In genomic region chr6:11198663-11199603, GRCh38 we compare ENCODE assay signal across 9 cellular contexts. TPM values are rescaled to one million over a fixed set of nuclear protein-coding genes. Genes with fewer than 3 reads are reported as not detected.
DNase-seq lines count a peak whose midpoint lies in the region; ATAC-seq and TF ChIP-seq lines count a peak whose summit lies in the region.
"Had no signal": no experiment of that assay in that cellular context is flagged by ENCODE, and none has a peak within 500 bp of the region (broad histone marks: within the 10 kb centered on the region; RNA-seq: fewer than 3 reads in every experiment).

No MANE protein-coding gene starts in this region.

- no peaks in the 10 kb centered on the region for H3K9me3 Mint-ChIP-seq in activated naive CD8-positive, alpha-beta T cell (ENCODE audit: low read depth)
- H3K9me3 Mint-ChIP-seq in neural progenitor cell: peaks cover 3% of the 10 kb centered on the region

- H3K36me3 ChIP-seq in neural progenitor cell: no peaks in the 10 kb centered on the region

- H3K9me3 ChIP-seq in neural progenitor cell (ENCODE audit: low read depth): no peaks in the 10 kb centered on the region

- no peaks in the 10 kb centered on the region for H4K20me1 ChIP-seq in neural progenitor cell (ENCODE audit: low read depth)

- H3K27ac ChIP-seq in neural progenitor cell: no peak overlapping the region

- H3K27ac Mint-ChIP-seq in activated naive CD8-positive, alpha-beta T cell: peak overlapping the region; percentile 25
- H3K27ac Mint-ChIP-seq in neural progenitor cell: peak overlapping the region; percentile 90

- H2AFZ ChIP-seq in neural progenitor cell (replicated peaks): no peak overlapping the region

- in situ Hi-C loops in GM13976 (cut with MboI; ENCODE audit: low sequenced_read_pairs, unreplicated experiment): no loop called here

- H3K4me1 Mint-ChIP-seq in activated naive CD8-positive, alpha-beta T cell (ENCODE audit: low read depth): peaks cover 45% of the 10 kb centered on the region
- peaks cover 81% of the 10 kb centered on the region for H3K4me1 Mint-ChIP-seq in neural progenitor cell

- no peak overlapping the region for H3K4me3 ChIP-seq in neural progenitor cell

- H3K27me3 Mint-ChIP-seq in activated naive CD8-positive, alpha-beta T cell: no peaks in the 10 kb centered on the region
- H3K27me3 Mint-ChIP-seq in neural progenitor cell (ENCODE audit: insufficient read depth, low read depth): peaks cover 7% of the 10 kb centered on the region

- H3K9ac ChIP-seq in neural progenitor cell: no peak overlapping the region

- H3K36me3 Mint-ChIP-seq in activated naive CD8-positive, alpha-beta T cell: peaks cover 36% of the 10 kb centered on the region
- peaks cover 61% of the 10 kb centered on the region for H3K36me3 Mint-ChIP-seq in neural progenitor cell

- no peaks in the 10 kb centered on the region for H3K79me2 ChIP-seq in neural progenitor cell (ENCODE audit: low read depth)

- H3K4me2 ChIP-seq in neural progenitor cell: no peak overlapping the region

- H3F3A ChIP-seq in neural progenitor cell (ENCODE audit: low read depth): peaks cover 57% of the 10 kb centered on the region

- ATAC-seq in HG03432 (IDR thresholded peaks at IDR 0.05; ENCODE audit: unreplicated experiment) (peak; percentile 47), HG03108 (IDR thresholded peaks at IDR 0.05; ENCODE audit: unreplicated experiment) (no peak)

- H3K4me1 ChIP-seq in neural progenitor cell: peaks cover 64% of the 10 kb centered on the region

- H3K4me3 Mint-ChIP-seq in activated naive CD8-positive, alpha-beta T cell: peak overlapping the region; percentile 27
- no peak overlapping the region for H3K4me3 Mint-ChIP-seq in neural progenitor cell

- peak; percentile 40 for DNase-seq in GM13976 (ENCODE audit: low spot score)
- no peak for DNase-seq in neural progenitor cell (ENCODE audit: low spot score)
- DNase-seq in pons (ENCODE audit: low spot score): no peak
- DNase-seq in Ammon's horn (ENCODE audit: low spot score): no peak
- DNase-seq in DMS153 treated with DMSO at 0.1 percent for 48 hours (lab: John Stamatoyannopoulos, UW; ENCODE audit: unreplicated experiment): no peak
- DNase-seq: trophoblast cell had no signal

- H3K27me3 ChIP-seq in neural progenitor cell: no peaks in the 10 kb centered on the region

- TF ChIP-seq CTCF in GM13976 (IDR thresholded peaks at IDR 0.05; ENCODE audit: borderline replicate concordance, control extremely low read depth, extremely low read depth, insufficient read depth, missing control alignments) (no peak), neural progenitor cell (IDR thresholded peaks at IDR 0.05) (no peak)

RNA-seq across cellular contexts. Expression of gene NEDD9, which starts 33.5 kb away (rescaled TPM):
- total RNA-seq in neural progenitor cell (ENCODE audit: low replicate concordance): 4.9 and 8.2 TPM in 2 replicates
